ENCODE assay signal across 1 cellular context in the genomic region with DNA sequence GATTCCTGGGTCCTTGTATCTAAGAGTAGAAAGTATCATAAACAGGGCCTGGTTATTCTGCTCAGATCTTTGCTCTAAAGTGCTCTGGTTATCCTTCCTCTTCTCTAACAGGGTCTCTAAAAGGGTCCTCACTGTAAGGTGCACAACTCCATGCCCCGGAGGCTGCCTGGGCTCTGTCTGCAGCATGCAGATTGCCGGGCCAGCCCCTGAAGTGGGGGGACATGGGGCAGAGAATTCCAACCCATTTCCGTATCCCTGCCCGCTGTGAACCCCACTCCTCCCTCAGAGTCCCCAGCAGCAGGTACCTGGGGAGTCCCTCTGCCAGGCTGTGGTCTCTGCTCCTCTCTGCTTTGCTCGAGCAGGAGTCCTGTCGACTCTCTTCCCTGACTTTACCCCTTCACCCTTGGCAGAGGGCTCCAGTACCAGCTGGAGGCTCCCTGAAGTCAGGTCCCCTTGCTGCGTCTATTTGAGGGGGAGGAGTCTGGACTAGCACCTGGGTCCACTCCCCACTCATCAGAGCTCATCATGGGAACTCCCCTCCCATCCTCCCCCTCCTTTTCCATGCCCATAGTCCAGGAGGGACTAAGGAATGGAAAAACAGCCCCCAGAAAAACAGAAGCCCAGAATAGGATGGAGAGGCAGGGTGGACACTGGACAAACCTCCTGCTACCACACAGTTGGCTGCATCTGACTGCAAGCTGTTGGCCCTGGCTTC.
TF ChIP-seq lines count a peak whose summit lies in the region.

No MANE protein-coding gene starts in this region.

TF ChIP-seq in SK-N-SH, 30 proteins besides CTCF, POLR2A, EP300 and RAD21 (continued from another document):
- TF ChIP-seq, protein P1, sequence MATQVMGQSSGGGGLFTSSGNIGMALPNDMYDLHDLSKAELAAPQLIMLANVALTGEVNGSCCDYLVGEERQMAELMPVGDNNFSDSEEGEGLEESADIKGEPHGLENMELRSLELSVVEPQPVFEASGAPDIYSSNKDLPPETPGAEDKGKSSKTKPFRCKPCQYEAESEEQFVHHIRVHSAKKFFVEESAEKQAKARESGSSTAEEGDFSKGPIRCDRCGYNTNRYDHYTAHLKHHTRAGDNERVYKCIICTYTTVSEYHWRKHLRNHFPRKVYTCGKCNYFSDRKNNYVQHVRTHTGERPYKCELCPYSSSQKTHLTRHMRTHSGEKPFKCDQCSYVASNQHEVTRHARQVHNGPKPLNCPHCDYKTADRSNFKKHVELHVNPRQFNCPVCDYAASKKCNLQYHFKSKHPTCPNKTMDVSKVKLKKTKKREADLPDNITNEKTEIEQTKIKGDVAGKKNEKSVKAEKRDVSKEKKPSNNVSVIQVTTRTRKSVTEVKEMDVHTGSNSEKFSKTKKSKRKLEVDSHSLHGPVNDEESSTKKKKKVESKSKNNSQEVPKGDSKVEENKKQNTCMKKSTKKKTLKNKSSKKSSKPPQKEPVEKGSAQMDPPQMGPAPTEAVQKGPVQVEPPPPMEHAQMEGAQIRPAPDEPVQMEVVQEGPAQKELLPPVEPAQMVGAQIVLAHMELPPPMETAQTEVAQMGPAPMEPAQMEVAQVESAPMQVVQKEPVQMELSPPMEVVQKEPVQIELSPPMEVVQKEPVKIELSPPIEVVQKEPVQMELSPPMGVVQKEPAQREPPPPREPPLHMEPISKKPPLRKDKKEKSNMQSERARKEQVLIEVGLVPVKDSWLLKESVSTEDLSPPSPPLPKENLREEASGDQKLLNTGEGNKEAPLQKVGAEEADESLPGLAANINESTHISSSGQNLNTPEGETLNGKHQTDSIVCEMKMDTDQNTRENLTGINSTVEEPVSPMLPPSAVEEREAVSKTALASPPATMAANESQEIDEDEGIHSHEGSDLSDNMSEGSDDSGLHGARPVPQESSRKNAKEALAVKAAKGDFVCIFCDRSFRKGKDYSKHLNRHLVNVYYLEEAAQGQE (IDR thresholded peaks at IDR 0.05; ENCODE audit: low read depth, low read length), result no peak
- TF ChIP-seq GATA2 (CRISPR knock-in tag; IDR thresholded peaks at IDR 0.05), result no peak
